Comparison of ENCODE assay signal across 20 cellular contexts in the genomic region with DNA sequence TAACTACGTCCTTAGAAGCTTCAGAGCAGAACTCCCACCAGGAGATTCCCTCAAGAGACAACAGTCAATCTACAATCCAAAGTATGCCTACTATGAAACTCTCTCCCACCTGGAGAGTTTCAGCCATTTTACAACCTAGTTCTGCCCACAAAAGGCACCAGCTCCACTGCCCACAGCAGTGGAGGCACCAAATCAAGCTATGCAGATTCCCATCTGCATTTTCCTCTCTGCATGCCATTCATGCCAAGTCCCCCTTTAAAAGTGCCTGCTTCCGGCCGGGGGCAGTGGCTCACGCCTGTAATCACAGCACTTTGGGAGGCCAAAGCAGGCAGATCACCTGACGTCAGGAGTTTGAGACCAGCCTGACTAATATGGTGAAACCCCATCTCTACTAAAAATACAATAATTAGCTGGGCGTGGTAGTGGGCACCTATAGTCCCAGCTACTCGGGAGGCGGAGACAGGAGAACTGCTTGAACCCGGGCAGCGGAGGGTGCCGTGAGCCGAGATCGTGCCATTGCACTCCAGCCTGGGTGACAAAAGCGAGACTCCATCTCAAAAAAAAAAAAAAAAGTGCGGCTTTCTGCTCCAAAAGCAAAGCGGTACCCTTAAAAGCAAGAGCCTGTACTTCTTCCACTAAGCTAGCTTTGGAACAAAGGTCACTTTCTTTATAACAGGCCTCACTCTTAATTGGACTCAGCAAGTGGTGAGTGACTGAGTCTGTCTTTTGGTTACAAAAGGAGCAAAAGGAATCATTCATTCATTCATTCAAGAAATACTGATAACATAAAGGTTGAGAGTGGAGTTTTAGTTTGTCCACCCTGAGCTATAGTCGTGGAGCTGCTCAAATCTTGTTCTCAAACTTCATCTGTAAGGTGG. TPM values are rescaled to one million over a fixed set of nuclear protein-coding genes. Genes with fewer than 3 reads are reported as not detected.
"Had no signal": no experiment of that assay in that cellular context is flagged by ENCODE, and none has a peak within 500 bp of the region (broad histone marks: within the 10 kb centered on the region; RNA-seq: fewer than 3 reads in every experiment).

No MANE protein-coding gene starts in this region.

- H3K4me1 ChIP-seq: body of pancreas, colonic mucosa, esophagus squamous epithelium, right atrium auricular region had no signal

- H3K36me3 ChIP-seq: colonic mucosa, esophagus squamous epithelium, right atrium auricular region had no signal

- H3K9me3 ChIP-seq: body of pancreas, colonic mucosa, esophagus squamous epithelium, right atrium auricular region had no signal

- H3K27me3 ChIP-seq: body of pancreas, colonic mucosa, esophagus squamous epithelium, right atrium auricular region had no signal

- H3K27ac ChIP-seq: body of pancreas, colonic mucosa, esophagus squamous epithelium, right atrium auricular region, skin epidermis had no signal

- DNase-seq: activated CD4-positive, alpha-beta T cell treated with anti-CD3 and anti-CD28 coated beads, Interleukin-2, amount 50 U/mL, for 1 hour; activated CD4-positive, CD25-positive, alpha-beta regulatory T cell; activated CD8-positive, alpha-beta memory T cell treated with anti-CD3 and anti-CD28 coated beads for 24 hours; activated naive CD8-positive, alpha-beta T cell treated with anti-CD3 and anti-CD28 coated beads for 36 hours; amygdala; body of pancreas; caudate nucleus; colonic mucosa; esophagus squamous epithelium; hippocampal formation; immature natural killer cell; mammary epithelial cell; natural killer cell; occipital lobe; stimulated activated CD4-positive, alpha-beta T cell treated with anti-CD3 and anti-CD28 coated beads, Interleukin-4, amount 100 ng/mL, for 4 hours; stimulated activated CD8-positive, alpha-beta memory T cell treated with anti-CD3 and anti-CD28 coated beads, Interleukin-4, amount 100 ng/mL, for 48 hours; stimulated activated naive CD4-positive, alpha-beta T cell treated with Interleukin-2 at 50 U/mL for 16 hours; substantia nigra had no signal

- H3K4me3 ChIP-seq: body of pancreas, colonic mucosa, esophagus squamous epithelium, right atrium auricular region, skin epidermis had no signal

- ATAC-seq: body of pancreas, natural killer cell had no signal

RNA-seq across cellular contexts. Expression of a gene that starts 10.1 kb away (rescaled TPM):
- total RNA-seq: body of pancreas had no signal
